ENCODE assay signal across 8 cellular contexts in genomic region chr17:1484586-1485310, GRCh38. TPM values are rescaled to one million over a fixed set of nuclear protein-coding genes. Genes with fewer than 3 reads are reported as not detected.
A peak's percentile ranks its signal among the peaks of the same experiment; 100 is the strongest.
DNase-seq lines count a peak whose midpoint lies in the region; ATAC-seq, FAIRE-seq and TF ChIP-seq lines count a peak whose summit lies in the region.

No MANE protein-coding gene starts in this region.

- no peak for TF ChIP-seq RAD21 in GM12878 (IDR thresholded peaks at IDR 0.05; ENCODE audit: insufficient read depth, low read depth, low read length)

- H3K4me1 ChIP-seq in GM12878 (ENCODE audit: control insufficient read depth, insufficient read depth, low read length): peaks cover 16% of the 10 kb centered on the region
- H3K4me1 ChIP-seq in keratinocyte (ENCODE audit: control insufficient read depth, extremely low read depth, insufficient read depth, low read length): peaks cover 15% of the 10 kb centered on the region

- peak overlapping the region; percentile 85 for H3K4me3 Mint-ChIP-seq in stimulated activated memory B cell treated with anti-CD40 and anti-IgM and Interleukin-4, amounts not matched to agents 10 μg/mL and 1 μg/mL and 100 μg/mL, for 72 hours

- SMC1A ChIA-PET in GM12878 (lab: Charles Lee; ENCODE audit: uncharacterized antibody, unreplicated experiment): interaction anchor here (0.5 to 1.1 kb wide), 2 partner anchors 10 to 92 kb away, joined by 3 to 5 read pairs; no protein-coding TSS in a partner anchor

- H3K27ac Mint-ChIP-seq in stimulated activated memory B cell treated with anti-CD40 and anti-IgM and Interleukin-4, amounts not matched to agents 10 μg/mL and 1 μg/mL and 100 μg/mL, for 72 hours: peak overlapping the region; percentile 74

- FAIRE-seq in GM18507 (lab: Jason Lieb, UNC) (peak; percentile 96), GM12878 (lab: Jason Lieb, UNC) (peak; percentile 82), keratinocyte (lab: Jason Lieb, UNC) (peak; percentile 26)

- peak overlapping the region; percentile 92 for H3K9ac ChIP-seq in GM12878 (ENCODE audit: control insufficient read depth, insufficient read depth, low read length)
- peak overlapping the region; percentile 74 for H3K9ac ChIP-seq in keratinocyte (ENCODE audit: control insufficient read depth, extremely low read depth, insufficient read depth, low read length)

- peak overlapping the region; percentile 9 for H2AFZ ChIP-seq in GM12878 (ENCODE audit: control insufficient read depth, low read depth, low read length)
- no peak overlapping the region for H2AFZ ChIP-seq in keratinocyte (ENCODE audit: control insufficient read depth, low read length)

- TF ChIP-seq POLR2A in GM12878 (IDR thresholded peaks at IDR 0.05; ENCODE audit: low read depth, low read length): peak; percentile 47; the same call in 1 of the 2 replicates

- no peaks in the 10 kb centered on the region for H3K27me3 ChIP-seq in AG04450 (ENCODE audit: control insufficient read depth, insufficient read depth, low read length)
- no peaks in the 10 kb centered on the region for H3K27me3 ChIP-seq in GM12878 (replicated peaks in 1 of 2; ENCODE audit: control insufficient read depth in 2 of 2, insufficient read depth in 2 of 2, low read length in 1 of 2)
- no peaks in the 10 kb centered on the region for H3K27me3 ChIP-seq in keratinocyte (ENCODE audit: control insufficient read depth, extremely low read depth, insufficient read depth, low read length)

- POLR2A ChIA-PET in AG04450 (lab: Yijun Ruan, JAX) (no interaction called here), GM12878 (lab: Charles Lee) (interaction anchor here (2.7 kb wide), 1 partner anchor 10 kb away, joined by 22 read pairs; no protein-coding TSS in a partner anchor)

- H3K36me3 Mint-ChIP-seq in stimulated activated memory B cell treated with anti-CD40 and anti-IgM and Interleukin-4, amounts not matched to agents 10 μg/mL and 1 μg/mL and 100 μg/mL, for 72 hours: peaks cover 32% of the 10 kb centered on the region

- H3K27me3 Mint-ChIP-seq in stimulated activated memory B cell treated with anti-CD40 and anti-IgM and Interleukin-4, amounts not matched to agents 10 μg/mL and 1 μg/mL and 100 μg/mL, for 72 hours: no peaks in the 10 kb centered on the region

- H3K4me3 ChIP-seq in AG04450 (ENCODE audit: low read depth, low read length): peak overlapping the region; percentile 77
- H3K4me3 ChIP-seq in GM12878: peak overlapping the region; percentile 95
- H3K4me3 ChIP-seq in keratinocyte (ENCODE audit: control insufficient read depth in 2 of 3, extremely low read depth in 1 of 3, insufficient read depth in 2 of 3, low read depth in 1 of 3, low read length in 3 of 3): peak overlapping the region; percentile 57 to 74 (median 72)

- WGBS in GM12878 (ENCODE audit: insufficient coverage, insufficient replicate concordance, low lambda C conversion rate, missing lambda C conversion rate): 0% methylated on average over 11 of the region's 11 CpGs

- CTCF ChIA-PET in AG04450 (lab: Charles Lee): no interaction called here
- CTCF ChIA-PET in GM12878 (lab: Yijun Ruan, JAX): interaction anchor here (0.9 kb wide), 1 partner anchor 10 kb away, joined by 3 read pairs; no protein-coding TSS in a partner anchor

- RAD21 ChIA-PET in GM12878 (lab: Charles Lee; ENCODE audit: unreplicated experiment): interaction anchor here (1.1 to 1.4 kb wide), 3 partner anchors 10 to 119 kb away, joined by 5 to 16 read pairs (median 6); partner anchors contain the start of gene INPP5K

- H3K4me2 ChIP-seq in GM12878 (ENCODE audit: control insufficient read depth, insufficient read depth) (peak overlapping the region; percentile 66), keratinocyte (ENCODE audit: control insufficient read depth, extremely low read depth, insufficient read depth, low read depth, low read length) (peak overlapping the region; percentile 79)

- peaks cover 11% of the 10 kb centered on the region; the same call in 1 of the 2 replicates for H3K9me3 ChIP-seq in AG04450 (ENCODE audit: control insufficient read depth, insufficient read depth, low read length)
- no peaks in the 10 kb centered on the region for H3K9me3 ChIP-seq in GM12878 (replicated peaks; ENCODE audit: control insufficient read depth, insufficient read depth, low read length)
- H3K9me3 ChIP-seq in keratinocyte (ENCODE audit: control insufficient read depth, low read depth, low read length): no peaks in the 10 kb centered on the region

- intact Hi-C loops in GM12878 (cut with micrococcal nuclease; ENCODE audit: unreplicated experiment): no loop called here

- H3K27ac ChIP-seq in AG04450 (ENCODE audit: low read depth, low read length) (peak overlapping the region; percentile 70), GM12878 (ENCODE audit: control insufficient read depth, insufficient read depth) (peak overlapping the region; percentile 71), keratinocyte (ENCODE audit: control insufficient read depth, insufficient read depth, low read length) (peak overlapping the region; percentile 67)

- TF ChIP-seq EP300 in GM12878 (IDR thresholded peaks at IDR 0.05; ENCODE audit: borderline replicate concordance in 1 of 2, control insufficient read depth in 1 of 2, low read depth in 2 of 2, low read length in 2 of 2): peak in 1 of 2 experiments; percentile 16; a peak in 1 of 4 replicates

- peaks cover 12% of the 10 kb centered on the region for H3K79me2 ChIP-seq in GM12878 (ENCODE audit: control insufficient read depth, insufficient read depth, low read length)
- H3K79me2 ChIP-seq in keratinocyte (ENCODE audit: control insufficient read depth, insufficient read depth, low read length): peaks cover 23% of the 10 kb centered on the region

- peaks cover 0 to 4% of the 10 kb centered on the region in 2 experiments; a peak in 3 of 4 replicates for H3K36me3 ChIP-seq in GM12878 (ENCODE audit: control insufficient read depth in 2 of 2, insufficient read depth in 2 of 2, low read length in 1 of 2)
- H3K36me3 ChIP-seq in keratinocyte (ENCODE audit: control insufficient read depth in 2 of 2, extremely low read depth in 1 of 2, insufficient read depth in 2 of 2, low read length in 2 of 2): peaks cover 15 to 18% of the 10 kb centered on the region in 2 experiments

- in situ Hi-C loops in GM12878 (cut with MboI): no loop called here

- H3K4me1 Mint-ChIP-seq in stimulated activated memory B cell treated with anti-CD40 and anti-IgM and Interleukin-4, amounts not matched to agents 10 μg/mL and 1 μg/mL and 100 μg/mL, for 72 hours: peaks cover 54% of the 10 kb centered on the region

- no TSS peak for BruUV-seq in GM12878 (replicated peaks; lab: Mats Ljungman, UMichigan)

- TF ChIP-seq CTCF in AG04450 (IDR thresholded peaks at IDR 0.05; ENCODE audit: low read depth, low read length): peak; percentile 22; the same call in 1 of the 2 replicates
- peak in 2 of 3 experiments; percentile 6 to 39; a peak in 1 of 6 replicates for TF ChIP-seq CTCF in GM12878 (IDR thresholded peaks at IDR 0.05 in 2 of 3, conservative IDR thresholded peaks at IDR 0.05 in 1 of 3; ENCODE audit: control insufficient read depth in 2 of 3, extremely low read depth in 1 of 3, insufficient read depth in 1 of 3, low read depth in 3 of 3, low read length in 3 of 3)
- no peak for TF ChIP-seq CTCF in keratinocyte (optimal IDR thresholded peaks at IDR 0.05 in 1 of 3, IDR thresholded peaks at IDR 0.05 in 1 of 3, conservative IDR thresholded peaks at IDR 0.05 in 1 of 3; ENCODE audit: extremely low read depth in 1 of 3, insufficient read depth in 2 of 3, low read length in 3 of 3)

- no peaks in the 10 kb centered on the region for H3K9me1 ChIP-seq in keratinocyte (ENCODE audit: control insufficient read depth, extremely low read depth, insufficient read depth, low read length)

- ATAC-seq in HG03460 (IDR thresholded peaks at IDR 0.05; ENCODE audit: unreplicated experiment) (peak; percentile 46), GM12878 (peak; percentile 65)
- ATAC-seq in stimulated activated memory B cell treated with anti-CD40 and anti-IgM and Interleukin-4, amounts not matched to agents 10 μg/mL and 1 μg/mL and 100 μg/mL, for 72 hours: peak; percentile 69

- H3K9me3 Mint-ChIP-seq in stimulated activated memory B cell treated with anti-CD40 and anti-IgM and Interleukin-4, amounts not matched to agents 10 μg/mL and 1 μg/mL and 100 μg/mL, for 72 hours: no peaks in the 10 kb centered on the region

- dilution Hi-C loops in keratinocyte (cut with MboI; ENCODE audit: extremely low pct_ligation_motif_present, low sequenced_read_pairs): no loop called here

- no peaks in the 10 kb centered on the region for H4K20me1 ChIP-seq in GM12878 (ENCODE audit: control insufficient read depth, insufficient read depth)
- no peaks in the 10 kb centered on the region for H4K20me1 ChIP-seq in keratinocyte (ENCODE audit: control insufficient read depth, extremely low read depth, insufficient read depth, low read length)

- DNase-seq in AG04450 (ENCODE audit: low read depth, low spot score): no peak
- DNase-seq in GM18507 (ENCODE audit: extremely low spot score, insufficient read length, low read depth): no peak
- DNase-seq in SHP77 (lab: John Stamatoyannopoulos, UW): peak; percentile 39 to 54
- DNase-seq in GM12878 (ENCODE audit: low read depth, low spot score): peak; percentile 43
- DNase-seq in keratinocyte (ENCODE audit: low read depth, low spot score): no peak
- no peak for DNase-seq in AML-193 (lab: John Stamatoyannopoulos, UW)

RNA-seq across cellular contexts. Expression of gene MYO1C, which starts 7.7 kb away (rescaled TPM):
- 147 and 169 TPM in 2 replicates for polyA plus RNA-seq in AG04450 (2011; rRNA removed)
- 452 and 566 TPM in 2 replicates for polyA minus RNA-seq in AG04450 (2011; rRNA and poly(A)+ RNA removed)
- 95.5 and 115 TPM in 2 replicates for total RNA-seq in GM12878 (2013; cell fraction: nucleolus; rRNA removed)
- 32.4 and 40.4 TPM in 2 replicates for total RNA-seq in GM12878 (2014; rRNA removed)
- 23.7 and 26.1 TPM in 2 replicates for total RNA-seq in GM12878 (2014; rRNA removed; fragmentation: Illumina TruSeq; extraction: Trizol)
- 92.0 and 93.4 TPM in 2 replicates for total RNA-seq in GM12878 (2021)
- polyA plus RNA-seq in GM12878 (2011; ENCODE audit: low read depth): 59.3 TPM
- 26.0 and 54.0 TPM in 2 replicates for polyA plus RNA-seq in GM12878 (2011; rRNA removed)
- polyA plus RNA-seq in GM12878 (2011; cell fraction: cytosol; rRNA removed): 42.2 and 49.6 TPM in 2 replicates
- polyA plus RNA-seq in GM12878 (2011; cell fraction: nucleus; rRNA removed): 105 and 115 TPM in 2 replicates
- 58.9 and 78.3 TPM in 2 replicates for polyA plus RNA-seq in GM12878 (2012)
- 26.3 and 39.5 TPM in 2 replicates for polyA plus RNA-seq in GM12878 (2014; fragmentation: Illumina TruSeq; extraction: Trizol)
- polyA plus RNA-seq in GM12878 (2014; fragmentation: Nextera tagmentation; extraction: Ambion mirVana): 1 to 10 TPM; 1.2 to 3.6 TPM
- polyA plus RNA-seq in GM12878 (2014; rRNA removed): 51.1 and 59.3 TPM in 2 replicates
- 10 to 100 TPM; 32.1 to 33.6 TPM for polyA plus RNA-seq in GM12878 (2016; fragmentation: Nextera tagmentation; extraction: Ambion mirVana)
- 112 and 124 TPM in 2 replicates for polyA minus RNA-seq in GM12878 (2011; rRNA and poly(A)+ RNA removed)
- polyA minus RNA-seq in GM12878 (2011; cell fraction: cytosol; rRNA and poly(A)+ RNA removed): 23.8 and 35.1 TPM in 2 replicates
- polyA minus RNA-seq in GM12878 (2011; cell fraction: nucleus; rRNA and poly(A)+ RNA removed): 52.8 and 76.2 TPM in 2 replicates
- 101 to 124 TPM (median 117 TPM) in 3 replicates for polyA plus RNA-seq in keratinocyte
- polyA plus RNA-seq in keratinocyte (2011; ENCODE audit: low read depth): 50.1 TPM
- 66.0 and 114 TPM in 2 replicates for polyA plus RNA-seq in keratinocyte (2011; cell fraction: cytosol; rRNA removed)
- polyA plus RNA-seq in keratinocyte (2011; cell fraction: nucleus; rRNA removed): 169 and 194 TPM in 2 replicates
- polyA plus RNA-seq in keratinocyte (2012; ENCODE audit: low replicate concordance): 45.2 and 141 TPM in 2 replicates
- polyA minus RNA-seq in keratinocyte: 277 to 483 TPM (median 317 TPM) in 3 replicates
- 181 TPM for polyA minus RNA-seq in keratinocyte (2011; cell fraction: cytosol; rRNA and poly(A)+ RNA removed)
- polyA minus RNA-seq in keratinocyte (2011; cell fraction: nucleus; rRNA and poly(A)+ RNA removed): 114 and 148 TPM in 2 replicates

RNA-seq across cellular contexts. Expression of gene CRK, which starts 28.7 kb away (rescaled TPM):
- 88.1 and 110 TPM in 2 replicates for polyA plus RNA-seq in AG04450 (2011; rRNA removed)
- 79.3 and 81.6 TPM in 2 replicates for polyA minus RNA-seq in AG04450 (2011; rRNA and poly(A)+ RNA removed)
- 23.8 and 24.9 TPM in 2 replicates for total RNA-seq in GM12878 (2013; cell fraction: nucleolus; rRNA removed)
- total RNA-seq in GM12878 (2014; rRNA removed): 21.2 and 24.0 TPM in 2 replicates
- 20.6 and 21.3 TPM in 2 replicates for total RNA-seq in GM12878 (2014; rRNA removed; fragmentation: Illumina TruSeq; extraction: Trizol)
- 20.4 and 21.1 TPM in 2 replicates for total RNA-seq in GM12878 (2021)
- 4.2 TPM for polyA plus RNA-seq in GM12878 (2011; ENCODE audit: low read depth)
- polyA plus RNA-seq in GM12878 (2011; rRNA removed): 23.8 and 26.8 TPM in 2 replicates
- 14.6 and 15.0 TPM in 2 replicates for polyA plus RNA-seq in GM12878 (2011; cell fraction: cytosol; rRNA removed)
- polyA plus RNA-seq in GM12878 (2011; cell fraction: nucleus; rRNA removed): 5.2 and 8.8 TPM in 2 replicates
- 5.6 and 8.6 TPM in 2 replicates for polyA plus RNA-seq in GM12878 (2012)
- 19.9 and 21.8 TPM in 2 replicates for polyA plus RNA-seq in GM12878 (2014; fragmentation: Illumina TruSeq; extraction: Trizol)
- polyA plus RNA-seq in GM12878 (2014; fragmentation: Nextera tagmentation; extraction: Ambion mirVana): 10 to 100 TPM; 11.1 to 11.3 TPM
- 18.3 and 19.7 TPM in 2 replicates for polyA plus RNA-seq in GM12878 (2014; rRNA removed)
- 10 to 100 TPM; 17.7 to 21.7 TPM for polyA plus RNA-seq in GM12878 (2016; fragmentation: Nextera tagmentation; extraction: Ambion mirVana)
- polyA minus RNA-seq in GM12878 (2011; rRNA and poly(A)+ RNA removed): 22.0 and 30.1 TPM in 2 replicates
- polyA minus RNA-seq in GM12878 (2011; cell fraction: cytosol; rRNA and poly(A)+ RNA removed): 7.9 and 8.0 TPM in 2 replicates
- 4.1 and 8.1 TPM in 2 replicates for polyA minus RNA-seq in GM12878 (2011; cell fraction: nucleus; rRNA and poly(A)+ RNA removed)
- 111 to 127 TPM (median 117 TPM) in 3 replicates for polyA plus RNA-seq in keratinocyte
- 62.6 TPM for polyA plus RNA-seq in keratinocyte (2011; ENCODE audit: low read depth)
- polyA plus RNA-seq in keratinocyte (2011; cell fraction: cytosol; rRNA removed): 104 and 167 TPM in 2 replicates
- 97.2 and 110 TPM in 2 replicates for polyA plus RNA-seq in keratinocyte (2011; cell fraction: nucleus; rRNA removed)
- 53.2 and 70.0 TPM in 2 replicates for polyA plus RNA-seq in keratinocyte (2012; ENCODE audit: low replicate concordance)
- 48.3 to 129 TPM (median 105 TPM) in 3 replicates for polyA minus RNA-seq in keratinocyte
- 91.1 TPM for polyA minus RNA-seq in keratinocyte (2011; cell fraction: cytosol; rRNA and poly(A)+ RNA removed)
- polyA minus RNA-seq in keratinocyte (2011; cell fraction: nucleus; rRNA and poly(A)+ RNA removed): 43.7 and 74.3 TPM in 2 replicates

RNA-seq across cellular contexts. Expression of gene INPP5K, which starts 31.7 kb away (rescaled TPM):
- polyA plus RNA-seq in AG04450 (2011; rRNA removed): 23.8 and 25.9 TPM in 2 replicates
- 26.9 and 37.9 TPM in 2 replicates for polyA minus RNA-seq in AG04450 (2011; rRNA and poly(A)+ RNA removed)
- total RNA-seq in GM12878 (2013; cell fraction: nucleolus; rRNA removed): 15.8 and 18.2 TPM in 2 replicates
- total RNA-seq in GM12878 (2014; rRNA removed): 28.9 and 33.9 TPM in 2 replicates
- 11.1 and 11.7 TPM in 2 replicates for total RNA-seq in GM12878 (2014; rRNA removed; fragmentation: Illumina TruSeq; extraction: Trizol)
- total RNA-seq in GM12878 (2021): 20.5 and 23.1 TPM in 2 replicates
- polyA plus RNA-seq in GM12878 (2011; ENCODE audit: low read depth): 20.9 TPM
- polyA plus RNA-seq in GM12878 (2011; rRNA removed): 22.4 and 29.0 TPM in 2 replicates
- 25.8 and 27.6 TPM in 2 replicates for polyA plus RNA-seq in GM12878 (2011; cell fraction: cytosol; rRNA removed)
- 37.6 and 47.7 TPM in 2 replicates for polyA plus RNA-seq in GM12878 (2011; cell fraction: nucleus; rRNA removed)
- 17.1 and 22.6 TPM in 2 replicates for polyA plus RNA-seq in GM12878 (2012)
- polyA plus RNA-seq in GM12878 (2014; fragmentation: Illumina TruSeq; extraction: Trizol): 16.3 and 16.4 TPM in 2 replicates
- 1 to 10 TPM in 1 of 2 experiments, under 1 TPM in 1; 0.58 to 1.5 TPM for polyA plus RNA-seq in GM12878 (2014; fragmentation: Nextera tagmentation; extraction: Ambion mirVana)
- 38.9 and 41.2 TPM in 2 replicates for polyA plus RNA-seq in GM12878 (2014; rRNA removed)
- 10 to 100 TPM; 23.6 to 26.7 TPM for polyA plus RNA-seq in GM12878 (2016; fragmentation: Nextera tagmentation; extraction: Ambion mirVana)
- 34.2 and 37.1 TPM in 2 replicates for polyA minus RNA-seq in GM12878 (2011; rRNA and poly(A)+ RNA removed)
- 11.6 and 18.7 TPM in 2 replicates for polyA minus RNA-seq in GM12878 (2011; cell fraction: cytosol; rRNA and poly(A)+ RNA removed)
- 16.7 and 31.7 TPM in 2 replicates for polyA minus RNA-seq in GM12878 (2011; cell fraction: nucleus; rRNA and poly(A)+ RNA removed)
- 19.9 to 28.0 TPM (median 23.0 TPM) in 3 replicates for polyA plus RNA-seq in keratinocyte
- polyA plus RNA-seq in keratinocyte (2011; ENCODE audit: low read depth): 14.3 TPM
- 22.1 and 29.6 TPM in 2 replicates for polyA plus RNA-seq in keratinocyte (2011; cell fraction: cytosol; rRNA removed)
- polyA plus RNA-seq in keratinocyte (2011; cell fraction: nucleus; rRNA removed): 24.1 and 25.9 TPM in 2 replicates
- 16.0 and 33.2 TPM in 2 replicates for polyA plus RNA-seq in keratinocyte (2012; ENCODE audit: low replicate concordance)
- 28.6 to 53.5 TPM (median 41.6 TPM) in 3 replicates for polyA minus RNA-seq in keratinocyte
- polyA minus RNA-seq in keratinocyte (2011; cell fraction: cytosol; rRNA and poly(A)+ RNA removed): 35.7 TPM
- polyA minus RNA-seq in keratinocyte (2011; cell fraction: nucleus; rRNA and poly(A)+ RNA removed): 24.8 and 28.7 TPM in 2 replicates

Comparison
In these comparisons a context has a peak if more than half of its experiments do, and no peak if none do; other contexts are left out.
1. DNase-seq: peak in SHP77 (2 of 2) and GM12878 (single experiment); none in AG04450 (single experiment), GM18507 (single experiment), keratinocyte (single experiment) and AML-193 (0 of 2).
2. CTCF ChIP-seq: peak in AG04450 (single experiment) and GM12878 (2 of 3); none in keratinocyte (0 of 3).
3. Peak in every context shown above with its lines, with median percentiles within 50 percentile points of each other: H3K27ac ChIP-seq, H3K4me3 ChIP-seq and ATAC-seq.